ENCODE assay signal across 8 cellular contexts in genomic region chr10:8054498-8055407, GRCh38. TPM values are rescaled to one million over a fixed set of nuclear protein-coding genes. Genes with fewer than 3 reads are reported as not detected.
DNase-seq lines count a peak whose midpoint lies in the region; ATAC-seq and TF ChIP-seq lines count a peak whose summit lies in the region.

GATA3 (plus strand) TSS chr10:8054688; CDS start chr10:8055656, 968 bp downstream.

- intact Hi-C loops in Right ventricle myocardium inferior (cut with DNase I) (loop anchor here (5.0 to 10.0 kb wide), 3 partner anchors 220 to 420 kb away; no protein-coding TSS in a partner anchor), cardiac septum (cut with DNase I) (no loop called here)

- peak within 1 kb of the TSS in 1 of 2 donors; percentile 51 for H3K27ac ChIP-seq in coronary artery

- no peak for TF ChIP-seq CTCF in coronary artery (IDR thresholded peaks at IDR 0.05)

- ATAC-seq in Right ventricle myocardium inferior (peak; percentile 42), HG03342 (IDR thresholded peaks at IDR 0.05; ENCODE audit: unreplicated experiment) (peak; percentile 42)
- peak; percentile 50 to 52 for ATAC-seq in activated CD4-positive, CD25-positive, alpha-beta regulatory T cell treated with anti-CD3 and anti-CD28 coated beads, Interleukin-2, amount 50 U/mL, for 24 hours

- peak within 1 kb of the TSS; percentile 74 for H3K4me3 ChIP-seq in coronary artery

- DNase-seq in Right ventricle myocardium inferior (ENCODE audit: missing footprints): no peak
- DNase-seq in cardiac septum (ENCODE audit: low spot score): no peak
- DNase-seq in coronary artery (ENCODE audit: low spot score): no peak
- peak; percentile 79 for DNase-seq in mesenteric fat pad (ENCODE audit: low spot score)
- DNase-seq in stimulated activated naive CD4-positive, alpha-beta T cell (lab: John Stamatoyannopoulos, UW): peak; percentile 72 to 81 (median 79)
- DNase-seq in NCI-H2081 (lab: John Stamatoyannopoulos, UW): no peak

RNA-seq across cellular contexts. Expression of gene GATA3, which starts in this region (rescaled TPM):
- total RNA-seq in Right ventricle myocardium inferior: 1.3 TPM
- 1.2 TPM for total RNA-seq in cardiac septum
- 5.5 TPM for total RNA-seq in mesenteric fat pad

Comparison
In these comparisons a context has a peak if more than half of its experiments do, and no peak if none do; other contexts are left out.
1. DNase-seq: peak in mesenteric fat pad (single experiment) and stimulated activated naive CD4-positive, alpha-beta T cell (6 of 6); none in Right ventricle myocardium inferior (single experiment), cardiac septum (single experiment), coronary artery (single experiment) and NCI-H2081 (0 of 2).
2. Peak in every context shown above with its lines, with median percentiles within 50 percentile points of each other: ATAC-seq.